24 cellular contexts compared by ENCODE assay signal in the genomic region with DNA sequence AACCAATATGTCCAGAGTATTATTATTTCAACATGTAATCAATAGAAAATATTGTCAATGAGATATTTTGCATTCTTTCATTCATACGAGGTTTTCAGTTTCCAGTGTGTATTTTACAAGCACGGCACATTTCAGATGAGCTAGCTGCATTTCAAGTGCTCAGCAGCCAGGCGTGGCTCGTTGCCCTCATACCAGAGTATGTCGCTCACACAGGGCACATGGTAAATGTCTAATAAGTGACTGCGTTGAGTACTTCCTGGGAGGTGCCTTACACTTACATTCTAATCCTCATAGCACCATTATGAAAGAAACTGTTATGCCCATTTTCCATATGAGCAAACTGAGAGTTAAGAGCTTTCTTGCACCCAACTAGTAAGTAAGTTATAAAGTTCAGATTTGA. TPM values are rescaled to one million over a fixed set of nuclear protein-coding genes. Genes with fewer than 3 reads are reported as not detected.
A peak's percentile ranks its signal among the peaks of the same experiment; 100 is the strongest.
DNase-seq lines count a peak whose midpoint lies in the region; ATAC-seq and TF ChIP-seq lines count a peak whose summit lies in the region.
"Had no signal": no experiment of that assay in that cellular context is flagged by ENCODE, and none has a peak within 500 bp of the region (broad histone marks: within the 10 kb centered on the region; RNA-seq: fewer than 3 reads in every experiment).

No MANE protein-coding gene starts in this region.

- POLR2A ChIA-PET in HCT116 (lab: Charles Lee), result no interaction called here

- WGBS in mammary epithelial cell (ENCODE audit: low coverage, missing lambda C conversion rate), result 69% methylated on average over 6 of the region's 6 CpGs

- H4K20me1 ChIP-seq in HCT116 (ENCODE audit: insufficient read depth) (no peaks in the 10 kb centered on the region), mammary epithelial cell (ENCODE audit: insufficient read depth, low read length) (no peaks in the 10 kb centered on the region)
- H4K20me1 ChIP-seq: BLaER1 had no signal

- peaks cover 2 to 13% of the 10 kb centered on the region in 2 experiments; a peak in 3 of 4 replicates for H3K4me1 ChIP-seq in HCT116 (ENCODE audit: control insufficient read depth in 1 of 2, insufficient read depth in 2 of 2, low read length in 2 of 2)
- peaks cover 5% of the 10 kb centered on the region for H3K4me1 ChIP-seq in mammary epithelial cell (ENCODE audit: insufficient read depth, low read length)
- H3K4me1 ChIP-seq: adrenal gland, BLaER1, Caco-2 had no signal

- no peak overlapping the region for H2AFZ ChIP-seq in HCT116 (ENCODE audit: low read depth, low read length, poor library complexity, severe bottlenecking)
- no peak overlapping the region for H2AFZ ChIP-seq in mammary epithelial cell (ENCODE audit: low read depth, low read length)

- H3K9me3 ChIP-seq in HCT116 (ENCODE audit: control insufficient read depth in 1 of 2, insufficient read depth in 1 of 2, low read depth in 1 of 2, low read length in 2 of 2) (no peaks in the 10 kb centered on the region), mammary epithelial cell (replicated peaks; ENCODE audit: insufficient read depth, low read length) (no peaks in the 10 kb centered on the region)
- H3K9me3 ChIP-seq: adrenal gland, BLaER1, Caco-2 had no signal

- no TSS peak for BruUV-seq in HCT116 (replicated peaks; lab: Mats Ljungman, UMichigan)
- no TSS peak for BruUV-seq in mammary epithelial cell (replicated peaks; lab: Mats Ljungman, UMichigan)

- H3K79me2 ChIP-seq in HCT116 (ENCODE audit: insufficient read depth, low read length), result no peaks in the 10 kb centered on the region
- no peaks in the 10 kb centered on the region for H3K79me2 ChIP-seq in mammary epithelial cell (ENCODE audit: insufficient read depth, low read length)

- H3K36me3 ChIP-seq in HCT116 (ENCODE audit: control insufficient read depth in 1 of 2, insufficient read depth in 2 of 2, low read length in 2 of 2), result no peaks in the 10 kb centered on the region
- H3K36me3 ChIP-seq in mammary epithelial cell (ENCODE audit: insufficient read depth, low read length), result no peaks in the 10 kb centered on the region
- H3K36me3 ChIP-seq: adrenal gland, BLaER1, cardiac muscle cell had no signal

- TF ChIP-seq CTCF in HCT116 (IDR thresholded peaks at IDR 0.05 in 2 of 3, conservative IDR thresholded peaks at IDR 0.05 in 1 of 3; ENCODE audit: borderline replicate concordance in 1 of 3, insufficient read depth in 1 of 3, low read depth in 2 of 3, low read length in 2 of 3) (no peak), mammary epithelial cell (conservative IDR thresholded peaks at IDR 0.05 in 1 of 2, IDR thresholded peaks at IDR 0.05 in 1 of 2; ENCODE audit: extremely low read depth in 1 of 2, insufficient read depth in 1 of 2, low read depth in 1 of 2, low read length in 2 of 2) (no peak)

- H3K27ac ChIP-seq in HCT116 (ENCODE audit: low read depth, low read length) (no peak overlapping the region), mammary epithelial cell (ENCODE audit: insufficient read depth, low read depth, low read length) (no peak overlapping the region)
- H3K27ac ChIP-seq: adrenal gland, BLaER1, cardiac muscle cell had no signal

- no peaks in the 10 kb centered on the region for H3K9me2 ChIP-seq in HCT116 (ENCODE audit: insufficient read depth)

- H3K4me2 ChIP-seq in HCT116 (ENCODE audit: low read length) (peak overlapping the region; percentile 37), mammary epithelial cell (ENCODE audit: insufficient read depth, low read depth, low read length) (peak overlapping the region; percentile 23)
- H3K4me2 ChIP-seq: BLaER1 had no signal

- in situ Hi-C loops in mammary epithelial cell (cut with MboI; ENCODE audit: low sequenced_read_pairs in 2 of 2), result no loop called here

- dilution Hi-C loops in mammary epithelial cell (cut with HindIII; ENCODE audit: low sequenced_read_pairs), result loop anchor here (5.0 kb wide), 1 partner anchor 50 kb away; no protein-coding TSS in a partner anchor

- intact Hi-C loops in HCT116 (cut with micrococcal nuclease), result no loop called here
- intact Hi-C loops in mammary epithelial cell (cut with micrococcal nuclease), result no loop called here

- no peak for TF ChIP-seq RAD21 in HCT116 (IDR thresholded peaks at IDR 0.05; ENCODE audit: low read depth)

- RAD21 ChIA-PET in HCT116 (lab: Charles Lee; ENCODE audit: low non-redundant PET in 1 of 2, low total read pairs in 2 of 2, uncharacterized antibody in 2 of 2, unreplicated experiment in 2 of 2), result no interaction called here

- H3K4me3 ChIP-seq in HCT116 (replicated peaks in 1 of 2; ENCODE audit: low read depth in 1 of 2, low read length in 2 of 2) (no peak overlapping the region), mammary epithelial cell (replicated peaks in 1 of 3; ENCODE audit: insufficient read depth in 1 of 3, low read depth in 2 of 3, low read length in 3 of 3) (no peak overlapping the region)
- H3K4me3 ChIP-seq: adrenal gland, BLaER1, cardiac muscle cell, lung had no signal

- DNase-seq in A172 (ENCODE audit: low spot score), result peak; percentile 18
- no peak for DNase-seq in HCT116 (ENCODE audit: low read depth, low spot score)
- peak; percentile 60 for DNase-seq in mammary epithelial cell
- peak; percentile 74 for DNase-seq in kidney tubule cell (ENCODE audit: low spot score)
- no peak for DNase-seq in activated CD4-positive, alpha-beta T cell treated with anti-CD3 and anti-CD28 coated beads, Interleukin-2, amount 50 U/mL, for 4 hours
- DNase-seq in effector CD4-positive, alpha-beta T cell, result no peak
- no peak for DNase-seq in central memory CD4-positive, alpha-beta T cell
- DNase-seq: activated CD4-positive, CD25-positive, alpha-beta regulatory T cell treated with anti-CD3 and anti-CD28 coated beads, Interleukin-2, amount 50 U/mL, for 72 hours; activated naive CD4-positive, alpha-beta T cell; activated T-cell treated with anti-CD3 and anti-CD28 coated beads, Interleukin-2, amount 50 U/mL, for 1 hour; adrenal gland; Caco-2; foreskin melanocyte; GOT3; hippocampal formation; NCI-H146; SHP77; stimulated activated CD4-positive, alpha-beta T cell treated with anti-CD3 and anti-CD28 coated beads, Interleukin-12 subunit alpha, Interleukin-12 subunit beta, amount 100 ng/mL, for 4 hours had no signal

- no peak for TF ChIP-seq POLR2A in HCT116 (IDR thresholded peaks at IDR 0.05; ENCODE audit: borderline replicate concordance, extremely low read depth, insufficient read depth, insufficient read length)

- H3K27me3 ChIP-seq in HCT116 (ENCODE audit: insufficient read depth, low read length) (no peaks in the 10 kb centered on the region), mammary epithelial cell (ENCODE audit: insufficient read depth, low read length) (no peaks in the 10 kb centered on the region)
- H3K27me3 ChIP-seq: adrenal gland, BLaER1 had no signal

- CTCF ChIA-PET in HCT116 (lab: Charles Lee) (interaction anchor here (0.7 kb wide), 1 partner anchor 32 kb away, joined by 3 read pairs; no protein-coding TSS in a partner anchor), mammary epithelial cell (lab: Charles Lee; ENCODE audit: low non-redundant PET) (no interaction called here)

- H3K9ac ChIP-seq in HCT116 (ENCODE audit: low read length) (no peak overlapping the region), mammary epithelial cell (ENCODE audit: insufficient read depth, low read length) (no peak overlapping the region)
- H3K9ac ChIP-seq: BLaER1 had no signal

- ATAC-seq in HCT116 (peak; percentile 59), HG03108 (IDR thresholded peaks at IDR 0.05; ENCODE audit: unreplicated experiment) (no peak)

TF ChIP-seq in HCT116, 20 proteins besides CTCF, POLR2A, EP300 and RAD21:
- TF ChIP-seq, protein P1, sequence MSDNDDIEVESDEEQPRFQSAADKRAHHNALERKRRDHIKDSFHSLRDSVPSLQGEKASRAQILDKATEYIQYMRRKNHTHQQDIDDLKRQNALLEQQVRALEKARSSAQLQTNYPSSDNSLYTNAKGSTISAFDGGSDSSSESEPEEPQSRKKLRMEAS (IDR thresholded peaks at IDR 0.05), result peak; percentile 54
- TF ChIP-seq ZFX (IDR thresholded peaks at IDR 0.05) (no peak), CBX3 (IDR thresholded peaks at IDR 0.05; ENCODE audit: low read depth) (peak; percentile 27; the same call in 1 of the 2 replicates)

RNA-seq across cellular contexts. Expression of gene TMEM266, which starts 47.4 kb away (rescaled TPM):
- total RNA-seq in A172 (2014; rRNA removed; shearing (Covaris generic)), result 0.48 and 1.1 TPM in 2 replicates
- 0.91 TPM for total RNA-seq in HCT116 (2021; ENCODE audit: unreplicated experiment)
- polyA plus RNA-seq in HCT116 (2012), result 0.59 and 0.90 TPM in 2 replicates
- total RNA-seq in mammary epithelial cell, result under 1 TPM in 1 of 2 donors, not detected in 1; 0.33 TPM
- polyA plus RNA-seq in mammary epithelial cell, result 0.02 TPM
- polyA minus RNA-seq in mammary epithelial cell, result not detected
- total RNA-seq: A673, dermis microvascular lymphatic vessel endothelial cell had no signal

Comparison
In these comparisons a context has a peak if more than half of its experiments do, and no peak if none do; other contexts are left out.
1. DNase-seq: peak in A172 (single experiment), mammary epithelial cell (single experiment) and kidney tubule cell (single experiment); none in HCT116 (single experiment), activated CD4-positive, alpha-beta T cell treated with anti-CD3 and anti-CD28 coated beads, Interleukin-2, amount 50 U/mL, for 4 hours (0 of 2), effector CD4-positive, alpha-beta T cell (single experiment) and central memory CD4-positive, alpha-beta T cell (single experiment).